ENCODE assay signal across 1 cellular context in the genomic region with DNA sequence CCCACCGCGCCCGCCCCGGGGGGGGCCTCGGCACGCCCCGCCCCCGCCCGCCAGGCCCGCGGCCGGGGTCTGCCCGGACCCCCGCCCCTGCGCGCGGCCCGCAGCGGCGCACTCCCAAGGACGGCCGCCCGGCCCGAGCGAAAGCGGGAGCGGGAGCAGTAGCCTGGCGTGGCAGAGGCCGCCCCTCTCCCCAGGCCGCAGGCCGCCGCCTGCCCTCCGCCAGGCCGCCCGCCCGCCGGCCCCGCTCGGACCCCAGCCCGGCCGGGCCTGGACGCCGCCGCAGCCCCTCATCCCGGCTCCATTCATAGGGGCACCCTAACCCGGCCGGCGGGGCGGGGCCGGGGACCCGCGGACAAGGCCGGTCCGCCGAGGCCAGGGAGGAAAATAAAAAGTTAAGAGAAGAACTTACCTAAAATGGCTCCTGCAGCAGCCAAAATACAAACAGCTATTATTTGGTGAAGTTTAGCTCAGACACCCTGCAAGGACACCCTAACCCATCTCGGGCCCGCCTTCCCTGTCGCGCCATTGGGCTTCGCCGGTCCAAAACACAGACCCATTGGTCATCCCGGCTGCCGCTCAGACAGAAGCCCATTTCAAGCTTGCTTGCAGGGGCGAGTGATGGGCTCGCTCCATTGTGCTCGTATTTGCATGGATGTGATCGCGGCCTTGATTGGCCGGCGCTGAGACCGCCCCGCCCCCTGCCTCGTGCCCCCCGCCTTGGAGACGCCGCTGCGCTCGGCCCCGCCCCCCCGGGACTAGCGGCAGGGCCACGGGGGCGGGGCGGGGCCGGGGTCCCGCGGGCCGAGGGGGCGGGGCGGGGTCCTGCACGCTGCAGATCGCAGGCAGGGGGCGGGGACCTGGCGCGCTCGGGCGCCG.
TF ChIP-seq lines count a peak whose summit lies in the region.

A gene with protein sequence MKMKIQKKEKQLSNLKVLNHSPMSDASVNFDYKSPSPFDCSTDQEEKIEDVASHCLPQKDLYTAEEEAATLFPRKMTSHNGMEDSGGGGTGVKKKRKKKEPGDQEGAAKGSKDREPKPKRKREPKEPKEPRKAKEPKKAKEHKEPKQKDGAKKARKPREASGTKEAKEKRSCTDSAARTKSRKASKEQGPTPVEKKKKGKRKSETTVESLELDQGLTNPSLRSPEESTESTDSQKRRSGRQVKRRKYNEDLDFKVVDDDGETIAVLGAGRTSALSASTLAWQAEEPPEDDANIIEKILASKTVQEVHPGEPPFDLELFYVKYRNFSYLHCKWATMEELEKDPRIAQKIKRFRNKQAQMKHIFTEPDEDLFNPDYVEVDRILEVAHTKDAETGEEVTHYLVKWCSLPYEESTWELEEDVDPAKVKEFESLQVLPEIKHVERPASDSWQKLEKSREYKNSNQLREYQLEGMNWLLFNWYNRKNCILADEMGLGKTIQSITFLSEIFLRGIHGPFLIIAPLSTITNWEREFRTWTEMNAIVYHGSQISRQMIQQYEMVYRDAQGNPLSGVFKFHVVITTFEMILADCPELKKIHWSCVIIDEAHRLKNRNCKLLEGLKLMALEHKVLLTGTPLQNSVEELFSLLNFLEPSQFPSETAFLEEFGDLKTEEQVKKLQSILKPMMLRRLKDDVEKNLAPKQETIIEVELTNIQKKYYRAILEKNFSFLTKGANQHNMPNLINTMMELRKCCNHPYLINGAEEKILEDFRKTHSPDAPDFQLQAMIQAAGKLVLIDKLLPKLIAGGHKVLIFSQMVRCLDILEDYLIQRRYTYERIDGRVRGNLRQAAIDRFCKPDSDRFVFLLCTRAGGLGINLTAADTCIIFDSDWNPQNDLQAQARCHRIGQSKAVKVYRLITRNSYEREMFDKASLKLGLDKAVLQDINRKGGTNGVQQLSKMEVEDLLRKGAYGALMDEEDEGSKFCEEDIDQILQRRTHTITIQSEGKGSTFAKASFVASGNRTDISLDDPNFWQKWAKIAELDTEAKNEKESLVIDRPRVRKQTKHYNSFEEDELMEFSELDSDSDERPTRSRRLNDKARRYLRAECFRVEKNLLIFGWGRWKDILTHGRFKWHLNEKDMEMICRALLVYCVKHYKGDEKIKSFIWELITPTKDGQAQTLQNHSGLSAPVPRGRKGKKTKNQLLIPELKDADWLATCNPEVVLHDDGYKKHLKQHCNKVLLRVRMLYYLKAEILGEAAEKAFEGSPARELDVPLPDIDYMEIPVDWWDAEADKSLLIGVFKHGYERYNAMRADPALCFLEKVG (N-terminal part only) (minus strand): TSS at position 447 of the 876 bp plus-strand sequence. CDS start 67,040 bp downstream, outside the sequence.

TF ChIP-seq in K562, 482 proteins besides CTCF, POLR2A, EP300 and RAD21 (continued from another document and continues in another):
- TF ChIP-seq, protein P1, sequence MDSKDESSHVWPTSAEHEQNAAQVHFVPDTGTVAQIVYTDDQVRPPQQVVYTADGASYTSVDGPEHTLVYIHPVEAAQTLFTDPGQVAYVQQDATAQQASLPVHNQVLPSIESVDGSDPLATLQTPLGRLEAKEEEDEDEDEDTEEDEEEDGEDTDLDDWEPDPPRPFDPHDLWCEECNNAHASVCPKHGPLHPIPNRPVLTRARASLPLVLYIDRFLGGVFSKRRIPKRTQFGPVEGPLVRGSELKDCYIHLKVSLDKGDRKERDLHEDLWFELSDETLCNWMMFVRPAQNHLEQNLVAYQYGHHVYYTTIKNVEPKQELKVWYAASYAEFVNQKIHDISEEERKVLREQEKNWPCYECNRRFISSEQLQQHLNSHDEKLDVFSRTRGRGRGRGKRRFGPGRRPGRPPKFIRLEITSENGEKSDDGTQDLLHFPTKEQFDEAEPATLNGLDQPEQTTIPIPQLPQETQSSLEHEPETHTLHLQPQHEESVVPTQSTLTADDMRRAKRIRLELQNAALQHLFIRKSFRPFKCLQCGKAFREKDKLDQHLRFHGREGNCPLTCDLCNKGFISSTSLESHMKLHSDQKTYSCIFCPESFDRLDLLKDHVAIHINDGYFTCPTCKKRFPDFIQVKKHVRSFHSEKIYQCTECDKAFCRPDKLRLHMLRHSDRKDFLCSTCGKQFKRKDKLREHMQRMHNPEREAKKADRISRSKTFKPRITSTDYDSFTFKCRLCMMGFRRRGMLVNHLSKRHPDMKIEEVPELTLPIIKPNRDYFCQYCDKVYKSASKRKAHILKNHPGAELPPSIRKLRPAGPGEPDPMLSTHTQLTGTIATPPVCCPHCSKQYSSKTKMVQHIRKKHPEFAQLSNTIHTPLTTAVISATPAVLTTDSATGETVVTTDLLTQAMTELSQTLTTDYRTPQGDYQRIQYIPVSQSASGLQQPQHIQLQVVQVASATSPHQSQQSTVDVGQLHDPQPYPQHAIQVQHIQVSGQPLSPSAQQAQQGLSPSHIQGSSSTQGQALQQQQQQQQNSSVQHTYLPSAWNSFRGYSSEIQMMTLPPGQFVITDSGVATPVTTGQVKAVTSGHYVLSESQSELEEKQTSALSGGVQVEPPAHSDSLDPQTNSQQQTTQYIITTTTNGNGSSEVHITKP (IDR thresholded peaks at IDR 0.05; ENCODE audit: partially characterized antibody): peak; percentile 97
- TF ChIP-seq RFX7 (CRISPR knock-in tag; IDR thresholded peaks at IDR 0.05): no peak
- TF ChIP-seq, protein P2, sequence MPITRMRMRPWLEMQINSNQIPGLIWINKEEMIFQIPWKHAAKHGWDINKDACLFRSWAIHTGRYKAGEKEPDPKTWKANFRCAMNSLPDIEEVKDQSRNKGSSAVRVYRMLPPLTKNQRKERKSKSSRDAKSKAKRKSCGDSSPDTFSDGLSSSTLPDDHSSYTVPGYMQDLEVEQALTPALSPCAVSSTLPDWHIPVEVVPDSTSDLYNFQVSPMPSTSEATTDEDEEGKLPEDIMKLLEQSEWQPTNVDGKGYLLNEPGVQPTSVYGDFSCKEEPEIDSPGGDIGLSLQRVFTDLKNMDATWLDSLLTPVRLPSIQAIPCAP (CRISPR knock-in tag; IDR thresholded peaks at IDR 0.05; ENCODE audit: borderline replicate concordance): no peak
- TF ChIP-seq PTRF (tag; IDR thresholded peaks at IDR 0.05): no peak
- peak in 1 of 2 experiments; percentile 68; a peak in 1 of 4 replicates for TF ChIP-seq NONO (IDR thresholded peaks at IDR 0.05; ENCODE audit: low read depth in 2 of 2, low read length in 1 of 2)
- TF ChIP-seq SUPT5H (IDR thresholded peaks at IDR 0.05): peak; percentile 46; the same call in 1 of the 2 replicates
- TF ChIP-seq RBFOX2 (IDR thresholded peaks at IDR 0.05; ENCODE audit: low read depth, low read length): peak; percentile 83
- TF ChIP-seq XRCC3 (IDR thresholded peaks at IDR 0.05): no peak
- TF ChIP-seq HDAC2 (IDR thresholded peaks at IDR 0.05): no peak
- TF ChIP-seq EHMT2 (IDR thresholded peaks at IDR 0.05): no peak
- no peak for TF ChIP-seq U2AF1 (optimal IDR thresholded peaks at IDR 0.05; ENCODE audit: low read depth, low read length)
- no peak for TF ChIP-seq PHF21A (IDR thresholded peaks at IDR 0.05; ENCODE audit: borderline replicate concordance, low read depth)
- TF ChIP-seq RBM25 (IDR thresholded peaks at IDR 0.05; ENCODE audit: low read depth, low read length, severe bottlenecking): peak; percentile 97
- TF ChIP-seq CHD2 (IDR thresholded peaks at IDR 0.05; ENCODE audit: low read depth, low read length): peak; percentile 87
- TF ChIP-seq ZNF561 (CRISPR knock-in tag; conservative IDR thresholded peaks at IDR 0.05): no peak
- peak; percentile 48 for TF ChIP-seq TAF9B (IDR thresholded peaks at IDR 0.05; ENCODE audit: partially characterized antibody)
- peak; percentile 57; the same call in 1 of the 2 replicates for TF ChIP-seq BHLHE40 (IDR thresholded peaks at IDR 0.05; ENCODE audit: low read length)
- no peak for TF ChIP-seq HNRNPH1 (optimal IDR thresholded peaks at IDR 0.05; ENCODE audit: low read depth, low read length)
- 0 out of 2 replicates have a peak, but pooled peaks have one; percentile 43 for TF ChIP-seq XRCC5 (IDR thresholded peaks at IDR 0.05; ENCODE audit: low read depth, low read length)
- TF ChIP-seq TFAP4 (CRISPR knock-in tag; IDR thresholded peaks at IDR 0.05; ENCODE audit: borderline replicate concordance): peak; percentile 39; the same call in 1 of the 2 replicates
- 0 out of 4 replicates have a peak, but pooled peaks of 1 of the 2 experiments have one; percentile 25 for TF ChIP-seq SIN3A (IDR thresholded peaks at IDR 0.05; ENCODE audit: borderline replicate concordance in 2 of 2, control insufficient read depth in 1 of 2, low read depth in 2 of 2, low read length in 2 of 2)
- peak; percentile 79 for TF ChIP-seq POLR2G (IDR thresholded peaks at IDR 0.05; ENCODE audit: low read depth, low read length)
- TF ChIP-seq ASH1L (IDR thresholded peaks at IDR 0.05; ENCODE audit: borderline replicate concordance, low read depth, partially characterized antibody): peak; percentile 96
- TF ChIP-seq BMI1 (IDR thresholded peaks at IDR 0.05; ENCODE audit: low read length): no peak
- TF ChIP-seq NFRKB (IDR thresholded peaks at IDR 0.05; ENCODE audit: low read depth): 0 out of 2 replicates have a peak, but pooled peaks have one; percentile 56
- TF ChIP-seq FOXK1 (CRISPR knock-in tag; IDR thresholded peaks at IDR 0.05; ENCODE audit: borderline replicate concordance): no peak
- peak; percentile 67; the same call in 1 of the 2 replicates for TF ChIP-seq MTA3 (IDR thresholded peaks at IDR 0.05; ENCODE audit: borderline replicate concordance)
- TF ChIP-seq PHB (CRISPR knock-in tag; IDR thresholded peaks at IDR 0.05): no peak
- peak in 1 of 2 experiments; percentile 62; a peak in 2 of 4 replicates for TF ChIP-seq MAZ (CRISPR knock-in tag; conservative IDR thresholded peaks at IDR 0.05 in 1 of 2, IDR thresholded peaks at IDR 0.05 in 1 of 2)
- no peak for TF ChIP-seq KAT8 (IDR thresholded peaks at IDR 0.05; ENCODE audit: low read depth)
- peak; percentile 52 for TF ChIP-seq TBP (optimal IDR thresholded peaks at IDR 0.05; ENCODE audit: low read depth, low read length)
- TF ChIP-seq, protein P3, sequence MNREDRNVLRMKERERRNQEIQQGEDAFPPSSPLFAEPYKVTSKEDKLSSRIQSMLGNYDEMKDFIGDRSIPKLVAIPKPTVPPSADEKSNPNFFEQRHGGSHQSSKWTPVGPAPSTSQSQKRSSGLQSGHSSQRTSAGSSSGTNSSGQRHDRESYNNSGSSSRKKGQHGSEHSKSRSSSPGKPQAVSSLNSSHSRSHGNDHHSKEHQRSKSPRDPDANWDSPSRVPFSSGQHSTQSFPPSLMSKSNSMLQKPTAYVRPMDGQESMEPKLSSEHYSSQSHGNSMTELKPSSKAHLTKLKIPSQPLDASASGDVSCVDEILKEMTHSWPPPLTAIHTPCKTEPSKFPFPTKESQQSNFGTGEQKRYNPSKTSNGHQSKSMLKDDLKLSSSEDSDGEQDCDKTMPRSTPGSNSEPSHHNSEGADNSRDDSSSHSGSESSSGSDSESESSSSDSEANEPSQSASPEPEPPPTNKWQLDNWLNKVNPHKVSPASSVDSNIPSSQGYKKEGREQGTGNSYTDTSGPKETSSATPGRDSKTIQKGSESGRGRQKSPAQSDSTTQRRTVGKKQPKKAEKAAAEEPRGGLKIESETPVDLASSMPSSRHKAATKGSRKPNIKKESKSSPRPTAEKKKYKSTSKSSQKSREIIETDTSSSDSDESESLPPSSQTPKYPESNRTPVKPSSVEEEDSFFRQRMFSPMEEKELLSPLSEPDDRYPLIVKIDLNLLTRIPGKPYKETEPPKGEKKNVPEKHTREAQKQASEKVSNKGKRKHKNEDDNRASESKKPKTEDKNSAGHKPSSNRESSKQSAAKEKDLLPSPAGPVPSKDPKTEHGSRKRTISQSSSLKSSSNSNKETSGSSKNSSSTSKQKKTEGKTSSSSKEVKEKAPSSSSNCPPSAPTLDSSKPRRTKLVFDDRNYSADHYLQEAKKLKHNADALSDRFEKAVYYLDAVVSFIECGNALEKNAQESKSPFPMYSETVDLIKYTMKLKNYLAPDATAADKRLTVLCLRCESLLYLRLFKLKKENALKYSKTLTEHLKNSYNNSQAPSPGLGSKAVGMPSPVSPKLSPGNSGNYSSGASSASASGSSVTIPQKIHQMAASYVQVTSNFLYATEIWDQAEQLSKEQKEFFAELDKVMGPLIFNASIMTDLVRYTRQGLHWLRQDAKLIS (CRISPR knock-in tag; IDR thresholded peaks at IDR 0.05): no peak
- TF ChIP-seq, protein P4, sequence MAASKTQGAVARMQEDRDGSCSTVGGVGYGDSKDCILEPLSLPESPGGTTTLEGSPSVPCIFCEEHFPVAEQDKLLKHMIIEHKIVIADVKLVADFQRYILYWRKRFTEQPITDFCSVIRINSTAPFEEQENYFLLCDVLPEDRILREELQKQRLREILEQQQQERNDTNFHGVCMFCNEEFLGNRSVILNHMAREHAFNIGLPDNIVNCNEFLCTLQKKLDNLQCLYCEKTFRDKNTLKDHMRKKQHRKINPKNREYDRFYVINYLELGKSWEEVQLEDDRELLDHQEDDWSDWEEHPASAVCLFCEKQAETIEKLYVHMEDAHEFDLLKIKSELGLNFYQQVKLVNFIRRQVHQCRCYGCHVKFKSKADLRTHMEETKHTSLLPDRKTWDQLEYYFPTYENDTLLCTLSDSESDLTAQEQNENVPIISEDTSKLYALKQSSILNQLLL (CRISPR knock-in tag; IDR thresholded peaks at IDR 0.05; ENCODE audit: borderline replicate concordance): no peak
- TF ChIP-seq RB1 (IDR thresholded peaks at IDR 0.05; ENCODE audit: low read depth): peak; percentile 43
- TF ChIP-seq ZNF57 (CRISPR knock-in tag; IDR thresholded peaks at IDR 0.05): no peak
- TF ChIP-seq SP1 (CRISPR knock-in tag; IDR thresholded peaks at IDR 0.05): peak; percentile 70; the same call in 1 of the 2 replicates
- TF ChIP-seq MCM5 (IDR thresholded peaks at IDR 0.05; ENCODE audit: low read depth): no peak
- TF ChIP-seq, protein P5, sequence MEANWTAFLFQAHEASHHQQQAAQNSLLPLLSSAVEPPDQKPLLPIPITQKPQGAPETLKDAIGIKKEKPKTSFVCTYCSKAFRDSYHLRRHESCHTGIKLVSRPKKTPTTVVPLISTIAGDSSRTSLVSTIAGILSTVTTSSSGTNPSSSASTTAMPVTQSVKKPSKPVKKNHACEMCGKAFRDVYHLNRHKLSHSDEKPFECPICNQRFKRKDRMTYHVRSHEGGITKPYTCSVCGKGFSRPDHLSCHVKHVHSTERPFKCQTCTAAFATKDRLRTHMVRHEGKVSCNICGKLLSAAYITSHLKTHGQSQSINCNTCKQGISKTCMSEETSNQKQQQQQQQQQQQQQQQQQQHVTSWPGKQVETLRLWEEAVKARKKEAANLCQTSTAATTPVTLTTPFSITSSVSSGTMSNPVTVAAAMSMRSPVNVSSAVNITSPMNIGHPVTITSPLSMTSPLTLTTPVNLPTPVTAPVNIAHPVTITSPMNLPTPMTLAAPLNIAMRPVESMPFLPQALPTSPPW (CRISPR knock-in tag; IDR thresholded peaks at IDR 0.05): peak; percentile 88
- no peak for TF ChIP-seq ZNF766 (CRISPR knock-in tag; conservative IDR thresholded peaks at IDR 0.05)
- peak; percentile 5 for TF ChIP-seq CCNT2 (IDR thresholded peaks at IDR 0.05; ENCODE audit: borderline replicate concordance, extremely low read depth, insufficient read length, low read depth, low read length)
